In the genomic region with DNA sequence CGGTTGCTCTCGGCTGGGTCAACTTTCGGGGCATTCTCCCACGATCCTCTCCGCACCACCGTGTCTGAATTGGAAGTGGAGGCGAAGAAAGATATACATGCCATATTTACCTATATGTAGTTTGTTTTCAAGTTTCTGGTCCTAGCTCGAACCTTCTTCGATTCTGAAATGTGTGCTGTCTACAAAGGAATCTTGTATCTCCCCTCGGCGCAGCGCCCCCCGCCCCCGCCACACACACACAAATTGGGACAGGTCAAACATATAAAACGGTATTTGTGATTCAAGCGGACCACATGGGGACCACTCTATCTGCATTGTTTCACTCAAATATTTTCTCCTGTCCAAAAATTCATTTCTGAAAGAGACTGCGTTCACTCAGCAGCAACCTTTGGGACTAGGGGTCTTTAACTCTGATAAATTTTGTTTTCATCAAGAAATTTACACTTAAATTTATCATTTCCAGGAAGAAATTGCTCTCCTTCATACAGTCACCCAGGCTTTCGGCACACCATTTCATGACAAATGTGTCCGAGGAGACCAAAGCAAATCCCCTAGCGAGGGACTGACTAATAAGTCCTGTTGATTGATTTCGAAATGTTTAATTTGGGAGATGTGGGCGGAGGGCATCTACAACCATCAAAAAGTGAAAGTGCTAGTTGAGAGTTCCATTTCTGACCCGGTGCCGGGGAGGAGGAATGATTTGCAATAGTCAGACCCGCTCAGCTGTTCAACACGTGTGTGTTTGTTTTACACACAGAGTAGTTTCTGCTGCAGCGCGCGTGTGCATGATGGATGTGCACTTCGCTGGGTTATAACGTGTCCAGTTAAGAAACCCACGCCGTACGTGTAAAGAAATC, we compare ENCODE assay signal across 8 cellular contexts. TPM values are rescaled to one million over a fixed set of nuclear protein-coding genes. Genes with fewer than 3 reads are reported as not detected.
A peak's percentile ranks its signal among the peaks of the same experiment; 100 is the strongest.
DNase-seq lines count a peak whose midpoint lies in the region; ATAC-seq and TF ChIP-seq lines count a peak whose summit lies in the region.

No MANE protein-coding gene starts in this region.

- peak overlapping the region; percentile 76 for H3K9ac ChIP-seq in SK-N-MC (ENCODE audit: insufficient read length)

- DNase-seq in HS-27A (ENCODE audit: low read depth) (peak; percentile 22), SK-N-MC (ENCODE audit: low read depth, low spot score) (no peak), amygdala (lab: John Stamatoyannopoulos, UW) (peak in 29 of 56 donors; percentile 25 to 87 (median 67)), heart right ventricle (peak; percentile 30 to 74), pons (ENCODE audit: low spot score) (peak; percentile 84), HK-2 (ENCODE audit: unreplicated experiment) (no peak), 8988T (no peak)

- H3K27ac ChIP-seq in C4-2B (peak overlapping the region; percentile 82), SK-N-MC (peak overlapping the region; percentile 53; the same call in 1 of the 2 replicates), heart right ventricle (peak overlapping the region; percentile 84 to 100 (median 97))

- H3K9me3 ChIP-seq in SK-N-MC (ENCODE audit: low read depth, low read length), result no peaks in the 10 kb centered on the region
- no peaks in the 10 kb centered on the region for H3K9me3 ChIP-seq in heart right ventricle

- H3K36me3 ChIP-seq in SK-N-MC (ENCODE audit: insufficient read depth, low read length), result no peaks in the 10 kb centered on the region
- H3K36me3 ChIP-seq in heart right ventricle, result no peaks in the 10 kb centered on the region

- H3K4me1 ChIP-seq in heart right ventricle, result peaks cover 5 to 55% (median 37%) of the 10 kb centered on the region in 9 donors

- TF ChIP-seq CTCF in C4-2B (conservative IDR thresholded peaks at IDR 0.05) (peak; percentile 15), heart right ventricle (IDR thresholded peaks at IDR 0.05) (peak in 1 of 9 donors; percentile 1)

- peaks cover 0 to 35% (median 13%) of the 10 kb centered on the region in 7 donors for H3K27me3 ChIP-seq in heart right ventricle

- WGBS in heart right ventricle, 2 donors, result 0% methylated on average over 34 of the region's 34 CpGs

- peak overlapping the region; percentile 85 for H3K4me3 ChIP-seq in SK-N-MC
- peak overlapping the region; percentile 67 to 90 (median 82) for H3K4me3 ChIP-seq in heart right ventricle

- intact Hi-C loops in heart right ventricle (cut with DNase I), result loop anchor here in 8 of 10 donors (2.0 to 10.0 kb wide), 13 partner anchors 84 to 596 kb away; partner anchors contain the start of genes ERP44 (in 2 of the 8), INVS (in 2 of the 8), STX17 (in 2 of the 8) and ALG2 (in 1 of the 8)

- ATAC-seq in heart right ventricle, result peak in 6 of 8 donors; percentile 0 to 30 (median 10)

RNA-seq across cellular contexts. Expression of gene NR4A3, which starts 1.1 kb away (rescaled TPM):
- total RNA-seq in heart right ventricle, result 100 to 1,000 TPM in 1 of 10 donors, 10 to 100 TPM in 5, 1 to 10 TPM in 4; 4.1 to 148 (median 14.7) TPM
- 1 to 10 TPM; 2.6 to 7.2 TPM for polyA plus RNA-seq in heart right ventricle

Comparison
In these comparisons a context has a peak if more than half of its experiments do, and no peak if none do; other contexts are left out.
1. DNase-seq: peak in HS-27A (single experiment), amygdala (29 of 56), heart right ventricle (2 of 2) and pons (single experiment); none in SK-N-MC (single experiment), HK-2 (single experiment) and 8988T (single experiment).
2. Peak in every context shown above with its lines, with median percentiles within 50 percentile points of each other: H3K27ac ChIP-seq.